Comparison of ENCODE assay signal across 1 cellular context in the genomic region with DNA sequence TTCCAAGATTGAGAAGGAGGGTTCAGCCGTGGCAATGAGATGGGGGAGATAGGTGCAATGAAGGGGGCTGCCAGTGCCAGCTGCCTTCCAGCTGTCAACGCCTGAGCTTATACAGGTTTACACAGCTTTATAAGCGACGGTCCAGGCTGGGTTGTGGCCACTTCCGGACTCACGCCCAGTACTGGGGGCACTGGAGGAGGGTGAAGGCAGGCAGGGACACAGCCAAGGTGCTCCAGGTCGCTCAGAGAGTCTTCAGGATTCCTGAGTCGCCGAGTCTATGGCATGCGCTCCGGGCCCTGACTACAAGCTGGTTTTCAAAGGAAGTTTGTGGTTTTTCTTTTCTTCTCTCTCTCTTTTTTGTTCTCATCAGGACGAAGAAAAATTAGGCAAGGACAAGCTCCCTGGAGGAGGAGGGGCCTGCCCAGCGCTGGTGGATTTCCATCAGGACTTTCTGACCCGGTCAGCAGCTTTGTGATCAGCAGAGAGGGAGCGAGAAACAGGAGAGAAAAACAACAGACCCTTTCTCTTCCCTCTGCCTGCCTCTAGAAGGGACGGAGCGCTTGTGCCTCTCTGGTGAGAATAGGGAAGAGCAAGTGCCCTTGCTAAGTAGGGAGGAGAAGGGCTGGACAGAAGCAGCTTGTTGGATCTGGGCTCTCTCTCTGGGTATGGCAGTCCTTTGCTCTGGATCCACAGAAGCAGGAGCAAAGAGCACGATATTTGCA.
TF ChIP-seq lines count a peak whose summit lies in the region.

A gene with protein sequence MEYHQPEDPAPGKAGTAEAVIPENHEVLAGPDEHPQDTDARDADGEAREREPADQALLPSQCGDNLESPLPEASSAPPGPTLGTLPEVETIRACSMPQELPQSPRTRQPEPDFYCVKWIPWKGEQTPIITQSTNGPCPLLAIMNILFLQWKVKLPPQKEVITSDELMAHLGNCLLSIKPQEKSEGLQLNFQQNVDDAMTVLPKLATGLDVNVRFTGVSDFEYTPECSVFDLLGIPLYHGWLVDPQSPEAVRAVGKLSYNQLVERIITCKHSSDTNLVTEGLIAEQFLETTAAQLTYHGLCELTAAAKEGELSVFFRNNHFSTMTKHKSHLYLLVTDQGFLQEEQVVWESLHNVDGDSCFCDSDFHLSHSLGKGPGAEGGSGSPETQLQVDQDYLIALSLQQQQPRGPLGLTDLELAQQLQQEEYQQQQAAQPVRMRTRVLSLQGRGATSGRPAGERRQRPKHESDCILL (minus strand): TSS at position 572 of the 722 bp plus-strand sequence. CDS start 4,285 bp downstream, outside the sequence.

TF ChIP-seq in GM12878, 131 proteins besides CTCF, POLR2A, EP300 and RAD21 (continued from another document):
- TF ChIP-seq, protein P1, sequence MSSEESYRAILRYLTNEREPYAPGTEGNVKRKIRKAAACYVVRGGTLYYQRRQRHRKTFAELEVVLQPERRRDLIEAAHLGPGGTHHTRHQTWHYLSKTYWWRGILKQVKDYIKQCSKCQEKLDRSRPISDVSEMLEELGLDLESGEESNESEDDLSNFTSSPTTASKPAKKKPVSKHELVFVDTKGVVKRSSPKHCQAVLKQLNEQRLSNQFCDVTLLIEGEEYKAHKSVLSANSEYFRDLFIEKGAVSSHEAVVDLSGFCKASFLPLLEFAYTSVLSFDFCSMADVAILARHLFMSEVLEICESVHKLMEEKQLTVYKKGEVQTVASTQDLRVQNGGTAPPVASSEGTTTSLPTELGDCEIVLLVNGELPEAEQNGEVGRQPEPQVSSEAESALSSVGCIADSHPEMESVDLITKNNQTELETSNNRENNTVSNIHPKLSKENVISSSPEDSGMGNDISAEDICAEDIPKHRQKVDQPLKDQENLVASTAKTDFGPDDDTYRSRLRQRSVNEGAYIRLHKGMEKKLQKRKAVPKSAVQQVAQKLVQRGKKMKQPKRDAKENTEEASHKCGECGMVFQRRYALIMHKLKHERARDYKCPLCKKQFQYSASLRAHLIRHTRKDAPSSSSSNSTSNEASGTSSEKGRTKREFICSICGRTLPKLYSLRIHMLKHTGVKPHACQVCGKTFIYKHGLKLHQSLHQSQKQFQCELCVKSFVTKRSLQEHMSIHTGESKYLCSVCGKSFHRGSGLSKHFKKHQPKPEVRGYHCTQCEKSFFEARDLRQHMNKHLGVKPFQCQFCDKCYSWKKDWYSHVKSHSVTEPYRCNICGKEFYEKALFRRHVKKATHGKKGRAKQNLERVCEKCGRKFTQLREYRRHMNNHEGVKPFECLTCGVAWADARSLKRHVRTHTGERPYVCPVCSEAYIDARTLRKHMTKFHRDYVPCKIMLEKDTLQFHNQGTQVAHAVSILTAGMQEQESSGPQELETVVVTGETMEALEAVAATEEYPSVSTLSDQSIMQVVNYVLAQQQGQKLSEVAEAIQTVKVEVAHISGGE (CRISPR knock-in tag; IDR thresholded peaks at IDR 0.05), result no peak
- no peak for TF ChIP-seq PBX3 (IDR thresholded peaks at IDR 0.05; ENCODE audit: insufficient replicate concordance, low read depth, low read length)
